Comparison of ENCODE assay signal across 29 cellular contexts in genomic region chr18:7168408-7168807, GRCh38. TPM values are rescaled to one million over a fixed set of nuclear protein-coding genes. Genes with fewer than 3 reads are reported as not detected.
"Had no signal": no experiment of that assay in that cellular context is flagged by ENCODE, and none has a peak within 500 bp of the region (broad histone marks: within the 10 kb centered on the region; RNA-seq: fewer than 3 reads in every experiment).

No MANE protein-coding gene starts in this region.

- H3K36me3 ChIP-seq: left lung, lower lobe of right lung, ovary, right atrium auricular region, right lobe of liver, tibial nerve, uterus had no signal

- ATAC-seq: left colon; left lung; lower lobe of right lung; natural killer cell; right lobe of liver; stimulated activated memory B cell treated with anti-CD40 and anti-IgM and Interleukin-4, amounts not matched to agents 10 μg/mL and 1 μg/mL and 100 μg/mL, for 72 hours; stimulated activated naive CD8-positive, alpha-beta T cell treated with anti-CD3 and anti-CD28 coated beads, Interleukin-15, amount 100 ng/mL, for 72 hours had no signal

- DNase-seq: hippocampal formation; kidney glomerular epithelial cell; left colon; left lung; lower lobe of right lung; mammary epithelial cell; mesenchymal stem cell; naive B cell; natural killer cell; nephron progenitor cell; ovary; right lobe of liver; stimulated activated CD4-positive, alpha-beta T cell treated with anti-CD3 and anti-CD28 coated beads, Interleukin-1b, Interleukin-23, amount 100 ng/mL, for 48 hours; stimulated activated CD4-positive, alpha-beta T cell treated with anti-CD3 and anti-CD28 coated beads, Interleukin-2, amount 100 ng/mL, for 48 hours; stimulated activated CD4-positive, alpha-beta T cell treated with anti-CD3 and anti-CD28 coated beads, Interleukin-4, amount 100 ng/mL, for 4 hours; stimulated activated CD8-positive, alpha-beta memory T cell treated with anti-CD3 and anti-CD28 coated beads, Interleukin-4, amount 100 ng/mL, for 48 hours; stimulated activated naive CD4-positive, alpha-beta T cell treated with Interleukin-2 at 50 U/mL for 16 hours; stimulated activated naive CD8-positive, alpha-beta T cell treated with anti-CD3 and anti-CD28 coated beads, Interleukin-15, amount 100 ng/mL, for 72 hours; substantia nigra; uterus had no signal

- H3K27me3 ChIP-seq: left lung, ovary, right atrium auricular region, right lobe of liver, tibial nerve, uterus had no signal

- H3K27ac Mint-ChIP-seq: mesothelial cell of epicardium; natural killer cell; nephron progenitor cell; progenitor cell of endocrine pancreas; stimulated activated memory B cell treated with anti-CD40 and anti-IgM and Interleukin-4, amounts not matched to agents 10 μg/mL and 1 μg/mL and 100 μg/mL, for 72 hours; stimulated activated naive CD8-positive, alpha-beta T cell treated with anti-CD3 and anti-CD28 coated beads, Interleukin-15, amount 100 ng/mL, for 72 hours; type B pancreatic cell had no signal

- H3K4me3 ChIP-seq: left lung, lower lobe of right lung, ovary, right atrium auricular region, right lobe of liver, smooth muscle cell, tibial nerve, uterus had no signal

- H3K4me1 Mint-ChIP-seq: naive B cell; natural killer cell; stimulated activated memory B cell treated with anti-CD40 and anti-IgM and Interleukin-4, amounts not matched to agents 10 μg/mL and 1 μg/mL and 100 μg/mL, for 72 hours; stimulated activated naive CD8-positive, alpha-beta T cell treated with anti-CD3 and anti-CD28 coated beads, Interleukin-15, amount 100 ng/mL, for 72 hours had no signal

- H3K4me1 ChIP-seq: left lung, lower lobe of right lung, right atrium auricular region, right lobe of liver, tibial nerve, uterus had no signal

- FAIRE-seq: keratinocyte had no signal

- H3K9me3 ChIP-seq: left lung, lower lobe of right lung, ovary, right atrium auricular region, right lobe of liver, tibial nerve, uterus had no signal

- H3K27me3 Mint-ChIP-seq: naive B cell; stimulated activated memory B cell treated with anti-CD40 and anti-IgM and Interleukin-4, amounts not matched to agents 10 μg/mL and 1 μg/mL and 100 μg/mL, for 72 hours; stimulated activated naive CD8-positive, alpha-beta T cell treated with anti-CD3 and anti-CD28 coated beads, Interleukin-15, amount 100 ng/mL, for 72 hours; type B pancreatic cell had no signal

- H3K36me3 Mint-ChIP-seq: mesothelial cell of epicardium; naive B cell; natural killer cell; stimulated activated memory B cell treated with anti-CD40 and anti-IgM and Interleukin-4, amounts not matched to agents 10 μg/mL and 1 μg/mL and 100 μg/mL, for 72 hours; type B pancreatic cell had no signal

- H3K4me3 Mint-ChIP-seq: mesothelial cell of epicardium; naive B cell; natural killer cell; nephron progenitor cell; stimulated activated memory B cell treated with anti-CD40 and anti-IgM and Interleukin-4, amounts not matched to agents 10 μg/mL and 1 μg/mL and 100 μg/mL, for 72 hours; stimulated activated naive CD8-positive, alpha-beta T cell treated with anti-CD3 and anti-CD28 coated beads, Interleukin-15, amount 100 ng/mL, for 72 hours; type B pancreatic cell had no signal

- H3K27ac ChIP-seq: left lung, lower lobe of right lung, ovary, right atrium auricular region, right lobe of liver, tibial nerve, uterus had no signal

- H3K9me3 Mint-ChIP-seq: mesothelial cell of epicardium; natural killer cell; nephron progenitor cell; stimulated activated naive CD8-positive, alpha-beta T cell treated with anti-CD3 and anti-CD28 coated beads, Interleukin-15, amount 100 ng/mL, for 72 hours; type B pancreatic cell had no signal

RNA-seq across cellular contexts. Expression of gene LAMA1, which starts 50.8 kb away (rescaled TPM):
- total RNA-seq: mononuclear cell, natural killer cell had no signal
